9 cellular contexts compared by ENCODE assay signal in genomic region chr12:46386360-46386867, GRCh38. TPM values are rescaled to one million over a fixed set of nuclear protein-coding genes. Genes with fewer than 3 reads are reported as not detected.
A peak's percentile ranks its signal among the peaks of the same experiment; 100 is the strongest.
DNase-seq lines count a peak whose midpoint lies in the region; ATAC-seq and TF ChIP-seq lines count a peak whose summit lies in the region.
"Had no signal": no experiment of that assay in that cellular context is flagged by ENCODE, and none has a peak within 500 bp of the region (broad histone marks: within the 10 kb centered on the region; RNA-seq: fewer than 3 reads in every experiment).

No MANE protein-coding gene starts in this region.

- H3K9me3 ChIP-seq in BLaER1 treated with 17β-estradiol and CSF1 and Interleukin-3, amounts not matched to agents 10 nM and 100 nM (replicated peaks in 1 of 11) = peaks cover 0 to 12% (median 9%) of the 10 kb centered on the region in 11 experiments; a peak in 16 of 22 replicates

- H3K27me3 Mint-ChIP-seq in naive B cell (no peaks in the 10 kb centered on the region), immature natural killer cell (ENCODE audit: low read depth in 3 of 3) (peaks cover 0 to 16% (median 6%) of the 10 kb centered on the region in 3 donors)

- peak overlapping the region; percentile 87 to 95 (median 92); a peak in 21 of 22 replicates for H3K4me2 ChIP-seq in BLaER1 treated with 17β-estradiol and CSF1 and Interleukin-3, amounts not matched to agents 10 nM and 100 nM

- no peak; the same call in 1 of the 2 replicates for TF ChIP-seq RAD21 in Ishikawa (IDR thresholded peaks at IDR 0.05; ENCODE audit: low read depth)

- no peaks in the 10 kb centered on the region for H3K27me3 ChIP-seq in BLaER1 treated with 17β-estradiol and CSF1 and Interleukin-3, amounts not matched to agents 10 nM and 100 nM
- no peaks in the 10 kb centered on the region for H3K27me3 ChIP-seq in brain microvascular endothelial cell (replicated peaks)

- H3K4me1 Mint-ChIP-seq in naive B cell (peaks cover 45 to 72% (median 58%) of the 10 kb centered on the region in 3 donors), immature natural killer cell (peaks cover 37 to 65% of the 10 kb centered on the region in 2 donors)

- peak overlapping the region; percentile 18 to 95 (median 77) for H3K27ac Mint-ChIP-seq in naive B cell
- no peak overlapping the region for H3K27ac Mint-ChIP-seq in immature natural killer cell

- H3K36me3 ChIP-seq in BLaER1 treated with 17β-estradiol and CSF1 and Interleukin-3, amounts not matched to agents 10 nM and 100 nM = peaks cover 0 to 7% (median 0%) of the 10 kb centered on the region in 11 experiments; a peak in 2 of 22 replicates
- H3K36me3 ChIP-seq in brain microvascular endothelial cell (replicated peaks) = no peaks in the 10 kb centered on the region

- peak; percentile 78 for TF ChIP-seq EP300 in Ishikawa (IDR thresholded peaks at IDR 0.05; ENCODE audit: borderline replicate concordance)

- peaks cover 71 to 84% (median 75%) of the 10 kb centered on the region in 10 experiments for H3K4me1 ChIP-seq in BLaER1 treated with 17β-estradiol and CSF1 and Interleukin-3, amounts not matched to agents 10 nM and 100 nM

- H3K36me3 Mint-ChIP-seq in naive B cell (peaks cover 0 to 4% of the 10 kb centered on the region in 2 donors), immature natural killer cell (peaks cover 0 to 25% (median 4%) of the 10 kb centered on the region in 3 donors)

- H3K4me3 Mint-ChIP-seq in naive B cell (peak overlapping the region in 5 of 8 donors; percentile 25 to 76 (median 45)), immature natural killer cell (no peak overlapping the region)

- DNase-seq in brain microvascular endothelial cell (peak; percentile 73), naive B cell (no peak), immature natural killer cell (no peak), putamen (ENCODE audit: low spot score) (no peak)
- no peak for DNase-seq in stimulated activated naive CD4-positive, alpha-beta T cell (lab: John Stamatoyannopoulos, UW)
- DNase-seq: NCI-H1105 had no signal

- in situ Hi-C loops in brain microvascular endothelial cell (cut with HindIII; ENCODE audit: low pct_ligation_motif_present, low sequenced_read_pairs) = no loop called here

- TF ChIP-seq CTCF in brain microvascular endothelial cell (IDR thresholded peaks at IDR 0.05; ENCODE audit: low read depth, low read length, missing control alignments) = no peak

- ATAC-seq in naive B cell (ENCODE audit: low read depth in 2 of 2) (no peak), GM21526 (IDR thresholded peaks at IDR 0.05; ENCODE audit: low FRiP score, unreplicated experiment) (no peak)

- H3K9me3 Mint-ChIP-seq in naive B cell (no peaks in the 10 kb centered on the region), immature natural killer cell (no peaks in the 10 kb centered on the region)

- H3K9ac ChIP-seq in BLaER1 treated with 17β-estradiol and CSF1 and Interleukin-3, amounts not matched to agents 10 nM and 100 nM = peak overlapping the region; percentile 32 to 64 (median 58); a peak in 20 of 22 replicates

- H3K4me3 ChIP-seq in BLaER1 treated with 17β-estradiol and CSF1 and Interleukin-3, amounts not matched to agents 10 nM and 100 nM = peak overlapping the region; percentile 31 to 54 (median 40); a peak in 15 of 20 replicates
- no peak overlapping the region for H3K4me3 ChIP-seq in brain microvascular endothelial cell (ENCODE audit: low read depth, low read length)

- H3K27ac ChIP-seq in BLaER1 treated with 17β-estradiol and CSF1 and Interleukin-3, amounts not matched to agents 10 nM and 100 nM = peak overlapping the region; percentile 41 to 97 (median 95); a peak in 21 of 22 replicates
- peak overlapping the region; percentile 97 for H3K27ac ChIP-seq in brain microvascular endothelial cell

- H4K20me1 ChIP-seq in BLaER1 treated with 17β-estradiol and CSF1 and Interleukin-3, amounts not matched to agents 10 nM and 100 nM = no peaks in the 10 kb centered on the region

TF ChIP-seq in Ishikawa, 13 proteins besides CTCF, POLR2A, EP300 and RAD21:
- no peak for TF ChIP-seq TAF1 (IDR thresholded peaks at IDR 0.05; ENCODE audit: low read depth)
- TF ChIP-seq, protein P1, sequence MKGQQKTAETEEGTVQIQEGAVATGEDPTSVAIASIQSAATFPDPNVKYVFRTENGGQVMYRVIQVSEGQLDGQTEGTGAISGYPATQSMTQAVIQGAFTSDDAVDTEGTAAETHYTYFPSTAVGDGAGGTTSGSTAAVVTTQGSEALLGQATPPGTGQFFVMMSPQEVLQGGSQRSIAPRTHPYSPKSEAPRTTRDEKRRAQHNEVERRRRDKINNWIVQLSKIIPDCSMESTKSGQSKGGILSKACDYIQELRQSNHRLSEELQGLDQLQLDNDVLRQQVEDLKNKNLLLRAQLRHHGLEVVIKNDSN (IDR thresholded peaks at IDR 0.05) = no peak
- no peak for TF ChIP-seq ZBTB7A (IDR thresholded peaks at IDR 0.05; ENCODE audit: low read depth)
- TF ChIP-seq REST (IDR thresholded peaks at IDR 0.05; ENCODE audit: low read depth) = no peak
- TF ChIP-seq YY1 (IDR thresholded peaks at IDR 0.05; ENCODE audit: low read depth) = no peak
- 0 out of 2 replicates have a peak, but pooled peaks have one; percentile 37 for TF ChIP-seq CREB1 (IDR thresholded peaks at IDR 0.05; ENCODE audit: low read depth)
- TF ChIP-seq TCF12 (IDR thresholded peaks at IDR 0.05; ENCODE audit: low read depth) = peak; percentile 73; the same call in 1 of the 2 replicates
- TF ChIP-seq CEBPB (IDR thresholded peaks at IDR 0.05) = peak; percentile 83
- TF ChIP-seq EGR1 (IDR thresholded peaks at IDR 0.05) = no peak
- TF ChIP-seq FOXM1 (IDR thresholded peaks at IDR 0.05; ENCODE audit: borderline replicate concordance, low read depth) = peak; percentile 83; the same call in 1 of the 2 replicates
- peak; percentile 87 for TF ChIP-seq NFIC (IDR thresholded peaks at IDR 0.05)
- TF ChIP-seq, protein P2, sequence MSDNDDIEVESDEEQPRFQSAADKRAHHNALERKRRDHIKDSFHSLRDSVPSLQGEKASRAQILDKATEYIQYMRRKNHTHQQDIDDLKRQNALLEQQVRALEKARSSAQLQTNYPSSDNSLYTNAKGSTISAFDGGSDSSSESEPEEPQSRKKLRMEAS (IDR thresholded peaks at IDR 0.05) = peak; percentile 60
- peak; percentile 85 for TF ChIP-seq TEAD4 (IDR thresholded peaks at IDR 0.05)

RNA-seq across cellular contexts. Expression of gene SLC38A2, which starts 13.8 kb away (rescaled TPM):
- polyA plus RNA-seq in naive B cell (ENCODE audit: low read depth in 6 of 6) (10 to 100 TPM; 48.8 to 96.3 (median 63.1) TPM), immature natural killer cell (100 to 1,000 TPM in 1 of 3 donors, 10 to 100 TPM in 2; 52.6 to 116 (median 92.7) TPM)

Comparison
In these comparisons a context has a peak if more than half of its experiments do, and no peak if none do; other contexts are left out.
1. H3K27ac Mint-ChIP-seq: peak in naive B cell (6 of 6); none in immature natural killer cell (0 of 6).
2. H3K4me3 Mint-ChIP-seq: peak in naive B cell (5 of 8); none in immature natural killer cell (0 of 5).